In genomic region chr17:58658804-58659713, GRCh38 we compare ENCODE assay signal across 1 cellular context.
TF ChIP-seq lines count a peak whose summit lies in the region.

No MANE protein-coding gene starts in this region.

TF ChIP-seq in HEK293, 187 proteins besides CTCF, POLR2A, EP300 and RAD21 (continued from another document and continues in another):
- TF ChIP-seq ZBTB10 (tag by site-specific recombination; IDR thresholded peaks at IDR 0.05): peak; percentile 49; the same call in 1 of the 2 replicates
- no peak for TF ChIP-seq GLI4 (tag by site-specific recombination; IDR thresholded peaks at IDR 0.05)
- TF ChIP-seq ZSCAN23 (tag by site-specific recombination; IDR thresholded peaks at IDR 0.05): peak; percentile 91
- TF ChIP-seq, protein P1, sequence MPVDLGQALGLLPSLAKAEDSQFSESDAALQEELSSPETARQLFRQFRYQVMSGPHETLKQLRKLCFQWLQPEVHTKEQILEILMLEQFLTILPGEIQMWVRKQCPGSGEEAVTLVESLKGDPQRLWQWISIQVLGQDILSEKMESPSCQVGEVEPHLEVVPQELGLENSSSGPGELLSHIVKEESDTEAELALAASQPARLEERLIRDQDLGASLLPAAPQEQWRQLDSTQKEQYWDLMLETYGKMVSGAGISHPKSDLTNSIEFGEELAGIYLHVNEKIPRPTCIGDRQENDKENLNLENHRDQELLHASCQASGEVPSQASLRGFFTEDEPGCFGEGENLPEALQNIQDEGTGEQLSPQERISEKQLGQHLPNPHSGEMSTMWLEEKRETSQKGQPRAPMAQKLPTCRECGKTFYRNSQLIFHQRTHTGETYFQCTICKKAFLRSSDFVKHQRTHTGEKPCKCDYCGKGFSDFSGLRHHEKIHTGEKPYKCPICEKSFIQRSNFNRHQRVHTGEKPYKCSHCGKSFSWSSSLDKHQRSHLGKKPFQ (tag by site-specific recombination; IDR thresholded peaks at IDR 0.05): peak; percentile 47; the same call in 1 of the 2 replicates
- no peak; the same call in 1 of the 2 replicates for TF ChIP-seq ZSCAN30 (tag by site-specific recombination; IDR thresholded peaks at IDR 0.05)
- peak; percentile 89 for TF ChIP-seq BCL6B (tag by site-specific recombination; IDR thresholded peaks at IDR 0.05)
- TF ChIP-seq OVOL3 (tag by site-specific recombination; IDR thresholded peaks at IDR 0.05): no peak
- no peak for TF ChIP-seq ZNF155 (tag by site-specific recombination; IDR thresholded peaks at IDR 0.05)
- peak; percentile 20; the same call in 1 of the 2 replicates for TF ChIP-seq TSHZ1 (tag by site-specific recombination; IDR thresholded peaks at IDR 0.05; ENCODE audit: borderline replicate concordance)
- peak; percentile 86 for TF ChIP-seq ZNF335 (tag by site-specific recombination; conservative IDR thresholded peaks at IDR 0.05)
- TF ChIP-seq, protein P2, sequence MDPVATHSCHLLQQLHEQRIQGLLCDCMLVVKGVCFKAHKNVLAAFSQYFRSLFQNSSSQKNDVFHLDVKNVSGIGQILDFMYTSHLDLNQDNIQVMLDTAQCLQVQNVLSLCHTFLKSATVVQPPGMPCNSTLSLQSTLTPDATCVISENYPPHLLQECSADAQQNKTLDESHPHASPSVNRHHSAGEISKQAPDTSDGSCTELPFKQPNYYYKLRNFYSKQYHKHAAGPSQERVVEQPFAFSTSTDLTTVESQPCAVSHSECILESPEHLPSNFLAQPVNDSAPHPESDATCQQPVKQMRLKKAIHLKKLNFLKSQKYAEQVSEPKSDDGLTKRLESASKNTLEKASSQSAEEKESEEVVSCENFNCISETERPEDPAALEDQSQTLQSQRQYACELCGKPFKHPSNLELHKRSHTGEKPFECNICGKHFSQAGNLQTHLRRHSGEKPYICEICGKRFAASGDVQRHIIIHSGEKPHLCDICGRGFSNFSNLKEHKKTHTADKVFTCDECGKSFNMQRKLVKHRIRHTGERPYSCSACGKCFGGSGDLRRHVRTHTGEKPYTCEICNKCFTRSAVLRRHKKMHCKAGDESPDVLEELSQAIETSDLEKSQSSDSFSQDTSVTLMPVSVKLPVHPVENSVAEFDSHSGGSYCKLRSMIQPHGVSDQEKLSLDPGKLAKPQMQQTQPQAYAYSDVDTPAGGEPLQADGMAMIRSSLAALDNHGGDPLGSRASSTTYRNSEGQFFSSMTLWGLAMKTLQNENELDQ (tag by site-specific recombination; IDR thresholded peaks at IDR 0.05; ENCODE audit: low read depth): no peak
- no peak for TF ChIP-seq SCRT1 (tag by site-specific recombination; IDR thresholded peaks at IDR 0.05; ENCODE audit: borderline replicate concordance)
- TF ChIP-seq, protein P3, sequence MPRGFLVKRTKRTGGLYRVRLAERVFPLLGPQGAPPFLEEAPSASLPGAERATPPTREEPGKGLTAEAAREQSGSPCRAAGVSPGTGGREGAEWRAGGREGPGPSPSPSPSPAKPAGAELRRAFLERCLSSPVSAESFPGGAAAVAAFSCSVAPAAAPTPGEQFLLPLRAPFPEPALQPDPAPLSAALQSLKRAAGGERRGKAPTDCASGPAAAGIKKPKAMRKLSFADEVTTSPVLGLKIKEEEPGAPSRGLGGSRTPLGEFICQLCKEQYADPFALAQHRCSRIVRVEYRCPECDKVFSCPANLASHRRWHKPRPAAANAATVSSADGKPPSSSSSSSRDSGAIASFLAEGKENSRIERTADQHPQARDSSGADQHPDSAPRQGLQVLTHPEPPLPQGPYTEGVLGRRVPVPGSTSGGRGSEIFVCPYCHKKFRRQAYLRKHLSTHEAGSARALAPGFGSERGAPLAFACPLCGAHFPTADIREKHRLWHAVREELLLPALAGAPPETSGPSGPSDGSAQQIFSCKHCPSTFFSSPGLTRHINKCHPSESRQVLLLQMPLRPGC (tag by site-specific recombination; IDR thresholded peaks at IDR 0.05): peak; percentile 48
- TF ChIP-seq, protein P4, sequence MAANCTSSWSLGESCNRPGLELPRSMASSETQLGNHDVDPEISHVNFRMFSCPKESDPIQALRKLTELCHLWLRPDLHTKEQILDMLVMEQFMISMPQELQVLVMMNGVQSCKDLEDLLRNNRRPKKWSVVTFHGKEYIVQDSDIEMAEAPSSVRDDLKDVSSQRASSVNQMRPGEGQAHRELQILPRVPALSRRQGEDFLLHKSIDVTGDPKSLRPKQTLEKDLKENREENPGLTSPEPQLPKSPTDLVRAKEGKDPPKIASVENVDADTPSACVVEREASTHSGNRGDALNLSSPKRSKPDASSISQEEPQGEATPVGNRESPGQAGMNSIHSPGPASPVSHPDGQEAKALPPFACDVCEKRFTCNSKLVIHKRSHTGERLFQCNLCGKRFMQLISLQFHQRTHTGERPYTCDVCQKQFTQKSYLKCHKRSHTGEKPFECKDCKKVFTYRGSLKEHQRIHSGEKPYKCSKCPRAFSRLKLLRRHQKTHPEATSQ (tag by site-specific recombination; IDR thresholded peaks at IDR 0.05): no peak
- TF ChIP-seq ZNF169 (tag by site-specific recombination; IDR thresholded peaks at IDR 0.05): no peak
- TF ChIP-seq GLIS1 (tag by site-specific recombination; IDR thresholded peaks at IDR 0.05): peak; percentile 77
- no peak for TF ChIP-seq ZNF785 (tag by site-specific recombination; IDR thresholded peaks at IDR 0.05)
- TF ChIP-seq PRDM6 (tag by site-specific recombination; IDR thresholded peaks at IDR 0.05): peak; percentile 87
- no peak for TF ChIP-seq SETDB1 (IDR thresholded peaks at IDR 0.05; ENCODE audit: insufficient read length, low read length)
- no peak for TF ChIP-seq ZNF549 (tag by site-specific recombination; IDR thresholded peaks at IDR 0.05)
- no peak for TF ChIP-seq AEBP2 (tag by site-specific recombination; IDR thresholded peaks at IDR 0.05; ENCODE audit: borderline replicate concordance)
- TF ChIP-seq ZNF704 (tag by site-specific recombination; IDR thresholded peaks at IDR 0.05): no peak
- TF ChIP-seq ZEB2 (tag by site-specific recombination; IDR thresholded peaks at IDR 0.05): peak; percentile 79
- TF ChIP-seq, protein P5, sequence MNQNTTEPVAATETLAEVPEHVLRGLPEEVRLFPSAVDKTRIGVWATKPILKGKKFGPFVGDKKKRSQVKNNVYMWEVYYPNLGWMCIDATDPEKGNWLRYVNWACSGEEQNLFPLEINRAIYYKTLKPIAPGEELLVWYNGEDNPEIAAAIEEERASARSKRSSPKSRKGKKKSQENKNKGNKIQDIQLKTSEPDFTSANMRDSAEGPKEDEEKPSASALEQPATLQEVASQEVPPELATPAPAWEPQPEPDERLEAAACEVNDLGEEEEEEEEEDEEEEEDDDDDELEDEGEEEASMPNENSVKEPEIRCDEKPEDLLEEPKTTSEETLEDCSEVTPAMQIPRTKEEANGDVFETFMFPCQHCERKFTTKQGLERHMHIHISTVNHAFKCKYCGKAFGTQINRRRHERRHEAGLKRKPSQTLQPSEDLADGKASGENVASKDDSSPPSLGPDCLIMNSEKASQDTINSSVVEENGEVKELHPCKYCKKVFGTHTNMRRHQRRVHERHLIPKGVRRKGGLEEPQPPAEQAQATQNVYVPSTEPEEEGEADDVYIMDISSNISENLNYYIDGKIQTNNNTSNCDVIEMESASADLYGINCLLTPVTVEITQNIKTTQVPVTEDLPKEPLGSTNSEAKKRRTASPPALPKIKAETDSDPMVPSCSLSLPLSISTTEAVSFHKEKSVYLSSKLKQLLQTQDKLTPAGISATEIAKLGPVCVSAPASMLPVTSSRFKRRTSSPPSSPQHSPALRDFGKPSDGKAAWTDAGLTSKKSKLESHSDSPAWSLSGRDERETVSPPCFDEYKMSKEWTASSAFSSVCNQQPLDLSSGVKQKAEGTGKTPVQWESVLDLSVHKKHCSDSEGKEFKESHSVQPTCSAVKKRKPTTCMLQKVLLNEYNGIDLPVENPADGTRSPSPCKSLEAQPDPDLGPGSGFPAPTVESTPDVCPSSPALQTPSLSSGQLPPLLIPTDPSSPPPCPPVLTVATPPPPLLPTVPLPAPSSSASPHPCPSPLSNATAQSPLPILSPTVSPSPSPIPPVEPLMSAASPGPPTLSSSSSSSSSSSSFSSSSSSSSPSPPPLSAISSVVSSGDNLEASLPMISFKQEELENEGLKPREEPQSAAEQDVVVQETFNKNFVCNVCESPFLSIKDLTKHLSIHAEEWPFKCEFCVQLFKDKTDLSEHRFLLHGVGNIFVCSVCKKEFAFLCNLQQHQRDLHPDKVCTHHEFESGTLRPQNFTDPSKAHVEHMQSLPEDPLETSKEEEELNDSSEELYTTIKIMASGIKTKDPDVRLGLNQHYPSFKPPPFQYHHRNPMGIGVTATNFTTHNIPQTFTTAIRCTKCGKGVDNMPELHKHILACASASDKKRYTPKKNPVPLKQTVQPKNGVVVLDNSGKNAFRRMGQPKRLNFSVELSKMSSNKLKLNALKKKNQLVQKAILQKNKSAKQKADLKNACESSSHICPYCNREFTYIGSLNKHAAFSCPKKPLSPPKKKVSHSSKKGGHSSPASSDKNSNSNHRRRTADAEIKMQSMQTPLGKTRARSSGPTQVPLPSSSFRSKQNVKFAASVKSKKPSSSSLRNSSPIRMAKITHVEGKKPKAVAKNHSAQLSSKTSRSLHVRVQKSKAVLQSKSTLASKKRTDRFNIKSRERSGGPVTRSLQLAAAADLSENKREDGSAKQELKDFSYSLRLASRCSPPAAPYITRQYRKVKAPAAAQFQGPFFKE (tag by site-specific recombination; IDR thresholded peaks at IDR 0.05; ENCODE audit: borderline replicate concordance): no peak
